ENCODE assay signal across 1 cellular context in the genomic region with DNA sequence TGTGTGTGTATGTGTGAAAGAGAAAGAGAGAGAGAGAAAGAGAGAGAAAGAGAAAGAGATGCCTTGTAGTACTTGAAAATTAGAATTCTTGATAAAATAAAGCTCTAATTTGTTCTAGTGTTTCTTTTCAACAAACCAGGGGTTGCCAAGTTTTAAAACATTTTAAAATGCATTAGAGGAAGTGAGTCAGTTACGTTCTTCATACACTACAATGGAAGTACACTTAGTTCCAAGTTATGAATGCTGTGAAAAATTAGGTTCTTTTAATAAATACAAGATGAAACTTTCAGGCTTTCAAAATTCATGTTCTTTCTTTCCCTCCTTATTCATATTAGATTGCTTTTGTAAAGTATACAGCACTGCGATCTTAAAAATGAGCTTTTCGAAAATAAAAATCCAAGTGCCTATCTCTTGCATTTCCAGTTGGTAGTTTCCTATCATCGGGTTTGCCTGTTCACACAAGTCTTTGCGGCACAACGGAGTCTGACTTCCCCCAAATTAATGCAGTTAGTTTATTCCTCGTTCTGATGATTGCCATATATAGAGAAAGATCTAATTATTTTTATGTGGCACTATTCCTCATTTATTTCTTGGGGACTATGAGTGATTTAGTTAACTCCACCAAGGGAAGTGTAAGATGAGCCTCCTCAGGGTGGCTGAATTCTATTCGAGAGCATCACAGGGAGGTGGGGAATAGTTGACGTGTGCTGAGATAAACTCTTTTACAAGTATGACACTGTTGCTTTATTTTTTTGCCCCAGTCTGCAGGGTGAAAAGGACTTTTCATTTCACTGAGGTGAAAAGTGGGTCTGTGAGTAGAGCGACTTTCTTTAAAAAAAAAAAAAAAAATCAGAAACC.
TF ChIP-seq lines count a peak whose summit lies in the region.

No MANE protein-coding gene starts in this region.

TF ChIP-seq in GM23338, 12 proteins besides CTCF, POLR2A, EP300 and RAD21 (continued from another document):
- TF ChIP-seq, protein P1, sequence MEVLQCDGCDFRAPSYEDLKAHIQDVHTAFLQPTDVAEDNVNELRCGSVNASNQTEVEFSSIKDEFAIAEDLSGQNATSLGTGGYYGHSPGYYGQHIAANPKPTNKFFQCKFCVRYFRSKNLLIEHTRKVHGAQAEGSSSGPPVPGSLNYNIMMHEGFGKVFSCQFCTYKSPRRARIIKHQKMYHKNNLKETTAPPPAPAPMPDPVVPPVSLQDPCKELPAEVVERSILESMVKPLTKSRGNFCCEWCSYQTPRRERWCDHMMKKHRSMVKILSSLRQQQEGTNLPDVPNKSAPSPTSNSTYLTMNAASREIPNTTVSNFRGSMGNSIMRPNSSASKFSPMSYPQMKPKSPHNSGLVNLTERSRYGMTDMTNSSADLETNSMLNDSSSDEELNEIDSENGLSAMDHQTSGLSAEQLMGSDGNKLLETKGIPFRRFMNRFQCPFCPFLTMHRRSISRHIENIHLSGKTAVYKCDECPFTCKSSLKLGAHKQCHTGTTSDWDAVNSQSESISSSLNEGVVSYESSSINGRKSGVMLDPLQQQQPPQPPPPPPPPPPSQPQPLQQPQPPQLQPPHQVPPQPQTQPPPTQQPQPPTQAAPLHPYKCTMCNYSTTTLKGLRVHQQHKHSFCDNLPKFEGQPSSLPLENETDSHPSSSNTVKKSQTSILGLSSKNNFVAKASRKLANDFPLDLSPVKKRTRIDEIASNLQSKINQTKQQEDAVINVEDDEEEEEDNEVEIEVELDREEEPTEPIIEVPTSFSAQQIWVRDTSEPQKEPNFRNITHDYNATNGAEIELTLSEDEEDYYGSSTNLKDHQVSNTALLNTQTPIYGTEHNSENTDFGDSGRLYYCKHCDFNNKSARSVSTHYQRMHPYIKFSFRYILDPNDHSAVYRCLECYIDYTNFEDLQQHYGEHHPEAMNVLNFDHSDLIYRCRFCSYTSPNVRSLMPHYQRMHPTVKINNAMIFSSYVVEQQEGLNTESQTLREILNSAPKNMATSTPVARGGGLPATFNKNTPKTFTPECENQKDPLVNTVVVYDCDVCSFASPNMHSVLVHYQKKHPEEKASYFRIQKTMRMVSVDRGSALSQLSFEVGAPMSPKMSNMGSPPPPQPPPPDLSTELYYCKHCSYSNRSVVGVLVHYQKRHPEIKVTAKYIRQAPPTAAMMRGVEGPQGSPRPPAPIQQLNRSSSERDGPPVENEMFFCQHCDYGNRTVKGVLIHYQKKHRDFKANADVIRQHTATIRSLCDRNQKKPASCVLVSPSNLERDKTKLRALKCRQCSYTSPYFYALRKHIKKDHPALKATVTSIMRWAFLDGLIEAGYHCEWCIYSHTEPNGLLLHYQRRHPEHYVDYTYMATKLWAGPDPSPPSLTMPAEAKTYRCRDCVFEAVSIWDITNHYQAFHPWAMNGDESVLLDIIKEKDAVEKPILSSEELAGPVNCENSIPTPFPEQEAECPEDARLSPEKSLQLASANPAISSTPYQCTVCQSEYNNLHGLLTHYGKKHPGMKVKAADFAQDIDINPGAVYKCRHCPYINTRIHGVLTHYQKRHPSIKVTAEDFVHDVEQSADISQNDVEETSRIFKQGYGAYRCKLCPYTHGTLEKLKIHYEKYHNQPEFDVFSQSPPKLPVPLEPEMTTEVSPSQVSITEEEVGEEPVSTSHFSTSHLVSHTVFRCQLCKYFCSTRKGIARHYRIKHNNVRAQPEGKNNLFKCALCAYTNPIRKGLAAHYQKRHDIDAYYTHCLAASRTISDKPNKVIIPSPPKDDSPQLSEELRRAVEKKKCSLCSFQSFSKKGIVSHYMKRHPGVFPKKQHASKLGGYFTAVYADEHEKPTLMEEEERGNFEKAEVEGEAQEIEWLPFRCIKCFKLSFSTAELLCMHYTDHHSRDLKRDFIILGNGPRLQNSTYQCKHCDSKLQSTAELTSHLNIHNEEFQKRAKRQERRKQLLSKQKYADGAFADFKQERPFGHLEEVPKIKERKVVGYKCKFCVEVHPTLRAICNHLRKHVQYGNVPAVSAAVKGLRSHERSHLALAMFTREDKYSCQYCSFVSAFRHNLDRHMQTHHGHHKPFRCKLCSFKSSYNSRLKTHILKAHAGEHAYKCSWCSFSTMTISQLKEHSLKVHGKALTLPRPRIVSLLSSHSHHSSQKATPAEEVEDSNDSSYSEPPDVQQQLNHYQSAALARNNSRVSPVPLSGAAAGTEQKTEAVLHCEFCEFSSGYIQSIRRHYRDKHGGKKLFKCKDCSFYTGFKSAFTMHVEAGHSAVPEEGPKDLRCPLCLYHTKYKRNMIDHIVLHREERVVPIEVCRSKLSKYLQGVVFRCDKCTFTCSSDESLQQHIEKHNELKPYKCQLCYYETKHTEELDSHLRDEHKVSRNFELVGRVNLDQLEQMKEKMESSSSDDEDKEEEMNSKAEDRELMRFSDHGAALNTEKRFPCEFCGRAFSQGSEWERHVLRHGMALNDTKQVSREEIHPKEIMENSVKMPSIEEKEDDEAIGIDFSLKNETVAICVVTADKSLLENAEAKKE (CRISPR knock-in tag; IDR thresholded peaks at IDR 0.05) = no peak
- no peak for TF ChIP-seq JUNB (IDR thresholded peaks at IDR 0.05; ENCODE audit: unreplicated experiment)
- TF ChIP-seq CREB1 (CRISPR knock-in tag; IDR thresholded peaks at IDR 0.05; ENCODE audit: low read depth) = no peak
TF ChIP-seq in GM23338: peak in this region for 0.
